Comparison of ENCODE assay signal across 11 cellular contexts in the genomic region with DNA sequence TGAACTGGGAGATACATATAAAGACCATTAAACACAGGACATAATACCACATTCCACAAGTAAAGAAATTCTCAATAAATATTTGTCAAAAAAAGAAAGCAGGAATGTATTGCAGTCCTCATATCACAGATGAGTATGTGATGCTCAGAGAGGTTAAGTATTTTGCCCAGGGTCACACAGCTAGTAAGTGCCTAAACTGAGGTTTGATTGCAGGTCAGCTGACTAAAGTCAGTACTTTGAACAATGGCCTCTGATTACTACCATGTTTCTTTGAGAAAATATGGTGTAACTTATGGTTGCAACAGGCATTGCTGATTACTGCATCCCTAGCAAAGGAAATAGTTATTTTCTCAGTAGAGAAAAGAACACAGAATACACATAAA.
A peak's percentile ranks its signal among the peaks of the same experiment; 100 is the strongest.
DNase-seq lines count a peak whose midpoint lies in the region; ATAC-seq and TF ChIP-seq lines count a peak whose summit lies in the region.
"Had no signal": no experiment of that assay in that cellular context is flagged by ENCODE, and none has a peak within 500 bp of the region (broad histone marks: within the 10 kb centered on the region; RNA-seq: fewer than 3 reads in every experiment).

No MANE protein-coding gene starts in this region.

- H3K9me3 ChIP-seq in thyroid gland (no peaks in the 10 kb centered on the region), MM.1S (replicated peaks; ENCODE audit: insufficient read depth, low read length) (no peaks in the 10 kb centered on the region)
- H3K9me3 ChIP-seq: HAP-1, Peyer's patch had no signal

- CTCF ChIA-PET in WTC11 (lab: Charles Lee), result interaction anchor here (0.5 to 4.3 kb wide), 67 partner anchors 8 to 740 kb away, joined by 3 to 81 read pairs (median 4); no protein-coding TSS in a partner anchor

- no peaks in the 10 kb centered on the region for H3F3A ChIP-seq in MM.1S (ENCODE audit: insufficient read depth, low read length)

- DNase-seq in stimulated activated naive CD8-positive, alpha-beta T cell treated with anti-CD3 and anti-CD28 coated beads, Interleukin-15, amount 100 ng/mL, for 72 hours, result no peak
- DNase-seq in stimulated activated naive CD8-positive, alpha-beta T cell treated with anti-CD3 and anti-CD28 coated beads, Interleukin-15, Interleukin-2, amounts not matched to agents 100 U/mL and 50 U/mL, for 24 hours, result no peak
- DNase-seq in WTC11 (ENCODE audit: low spot score) (no peak), kidney glomerular epithelial cell (lab: John Stamatoyannopoulos, UW) (peak; percentile 34), thyroid gland (no peak), MM.1S (no peak)
- no peak for DNase-seq in activated effector memory CD4-positive, alpha-beta T cell treated with anti-CD3 and anti-CD28 coated beads, Interleukin-2, amount 50 U/mL, for 16 hours

- TF ChIP-seq CTCF in WTC11 (IDR thresholded peaks at IDR 0.05), result no peak
- no peak for TF ChIP-seq CTCF in thyroid gland (IDR thresholded peaks at IDR 0.05)
- TF ChIP-seq CTCF in MM.1S (IDR thresholded peaks at IDR 0.05; ENCODE audit: low read length), result no peak

- intact Hi-C loops in thyroid gland (cut with DNase I), result loop anchor here (5.0 kb wide), 2 partner anchors 214 to 694 kb away; no protein-coding TSS in a partner anchor

- peak; percentile 49 for ATAC-seq in stimulated activated naive CD8-positive, alpha-beta T cell treated with anti-CD3 and anti-CD28 coated beads, Interleukin-15, amount 100 ng/mL, for 72 hours
- no peak for ATAC-seq in stimulated activated naive CD8-positive, alpha-beta T cell treated with anti-CD3 and anti-CD28 coated beads, Interleukin-15, Interleukin-2, amounts not matched to agents 100 U/mL and 50 U/mL, for 24 hours
- peak; percentile 7; the same call in 1 of the 2 replicates for ATAC-seq in WTC11
- ATAC-seq in HG02970 (IDR thresholded peaks at IDR 0.05; ENCODE audit: low FRiP score, unreplicated experiment), result no peak

- peaks cover 6% of the 10 kb centered on the region for H3K36me3 Mint-ChIP-seq in WTC11

- no peaks in the 10 kb centered on the region for H3K27me3 Mint-ChIP-seq in stimulated activated naive CD8-positive, alpha-beta T cell treated with anti-CD3 and anti-CD28 coated beads, Interleukin-15, amount 100 ng/mL, for 72 hours
- H3K27me3 Mint-ChIP-seq in WTC11 (ENCODE audit: low read depth), result no peaks in the 10 kb centered on the region

- peaks cover 32% of the 10 kb centered on the region for H3K79me2 ChIP-seq in MM.1S (ENCODE audit: low read length)

- H4K20me1 ChIP-seq in MM.1S (ENCODE audit: insufficient read depth, low read length), result no peaks in the 10 kb centered on the region

- no peaks in the 10 kb centered on the region for H3K9me3 Mint-ChIP-seq in stimulated activated naive CD8-positive, alpha-beta T cell treated with anti-CD3 and anti-CD28 coated beads, Interleukin-15, amount 100 ng/mL, for 72 hours
- H3K9me3 Mint-ChIP-seq in WTC11, result peaks cover 8% of the 10 kb centered on the region

- H3K4me1 ChIP-seq in thyroid gland (peaks cover 15 to 16% of the 10 kb centered on the region in 2 donors), MM.1S (ENCODE audit: low read length) (no peaks in the 10 kb centered on the region)
- H3K4me1 ChIP-seq: HAP-1, Peyer's patch had no signal

- no peak overlapping the region for H3K4me2 ChIP-seq in MM.1S (ENCODE audit: low read depth, low read length)

- no peak for TF ChIP-seq POLR2A in thyroid gland (IDR thresholded peaks at IDR 0.05)

- no peak overlapping the region for H3K9ac ChIP-seq in MM.1S (ENCODE audit: low read length)

- H3K27ac ChIP-seq in thyroid gland, result peak overlapping the region in 2 of 3 donors; percentile 19 to 50
- H3K27ac ChIP-seq in MM.1S (ENCODE audit: low read length), result no peak overlapping the region
- H3K27ac ChIP-seq: C4-2B, Peyer's patch had no signal

- no peaks in the 10 kb centered on the region for H3K9me2 ChIP-seq in MM.1S (replicated peaks; ENCODE audit: insufficient read depth, low read length)

- no peak overlapping the region for H3K4me3 ChIP-seq in thyroid gland (replicated peaks in 1 of 3)
- H3K4me3 ChIP-seq in MM.1S (ENCODE audit: low read length), result no peak overlapping the region
- H3K4me3 ChIP-seq: HAP-1, Peyer's patch had no signal

- H3K27me3 ChIP-seq in thyroid gland (no peaks in the 10 kb centered on the region), MM.1S (replicated peaks; ENCODE audit: insufficient read depth, low read length) (no peaks in the 10 kb centered on the region)
- H3K27me3 ChIP-seq: Peyer's patch had no signal

- H3K27ac Mint-ChIP-seq in stimulated activated naive CD8-positive, alpha-beta T cell treated with anti-CD3 and anti-CD28 coated beads, Interleukin-15, amount 100 ng/mL, for 72 hours, result peak overlapping the region in 1 of 2 donors; percentile 81
- peak overlapping the region; percentile 58; the same call in 1 of the 2 replicates for H3K27ac Mint-ChIP-seq in WTC11

- no peak overlapping the region for H2AFZ ChIP-seq in MM.1S (ENCODE audit: low read length)

- H3K36me3 ChIP-seq in thyroid gland, result no peaks in the 10 kb centered on the region
- H3K36me3 ChIP-seq in MM.1S (replicated peaks; ENCODE audit: insufficient read depth, low read length), result 0 out of 2 replicates have a peak, but pooled peaks cover 3% of the 10 kb centered on the region
- H3K36me3 ChIP-seq: HAP-1 had no signal

- H3K4me3 Mint-ChIP-seq in stimulated activated naive CD8-positive, alpha-beta T cell treated with anti-CD3 and anti-CD28 coated beads, Interleukin-15, amount 100 ng/mL, for 72 hours, result no peak overlapping the region
- H3K4me3 Mint-ChIP-seq in WTC11, result no peak overlapping the region; the same call in 1 of the 2 replicates

- H3K4me1 Mint-ChIP-seq in stimulated activated naive CD8-positive, alpha-beta T cell treated with anti-CD3 and anti-CD28 coated beads, Interleukin-15, amount 100 ng/mL, for 72 hours, result no peaks in the 10 kb centered on the region
- H3K4me1 Mint-ChIP-seq in WTC11, result peaks cover 19% of the 10 kb centered on the region

- POLR2A ChIA-PET in WTC11 (lab: Charles Lee), result interaction anchor here (0.5 to 0.9 kb wide), 4 partner anchors 174 to 691 kb away, joined by 4 to 9 read pairs (median 5); no protein-coding TSS in a partner anchor

TF ChIP-seq in WTC11, 78 proteins besides CTCF, POLR2A, EP300 and RAD21 (continues in another document):
- TF ChIP-seq TCF7 (CRISPR knock-in tag; IDR thresholded peaks at IDR 0.05; ENCODE audit: low read depth) (no peak), ZNF317 (CRISPR knock-in tag; IDR thresholded peaks at IDR 0.05; ENCODE audit: borderline replicate concordance, low read depth) (no peak), GABPB1 (CRISPR knock-in tag; IDR thresholded peaks at IDR 0.05) (no peak), NFYB (CRISPR knock-in tag; conservative IDR thresholded peaks at IDR 0.05; ENCODE audit: low read depth) (no peak), OVOL2 (CRISPR knock-in tag; IDR thresholded peaks at IDR 0.05; ENCODE audit: borderline replicate concordance) (no peak), ATF1 (CRISPR knock-in tag; IDR thresholded peaks at IDR 0.05) (no peak), PRDM15 (CRISPR knock-in tag; IDR thresholded peaks at IDR 0.05) (no peak)
- TF ChIP-seq, protein P1, sequence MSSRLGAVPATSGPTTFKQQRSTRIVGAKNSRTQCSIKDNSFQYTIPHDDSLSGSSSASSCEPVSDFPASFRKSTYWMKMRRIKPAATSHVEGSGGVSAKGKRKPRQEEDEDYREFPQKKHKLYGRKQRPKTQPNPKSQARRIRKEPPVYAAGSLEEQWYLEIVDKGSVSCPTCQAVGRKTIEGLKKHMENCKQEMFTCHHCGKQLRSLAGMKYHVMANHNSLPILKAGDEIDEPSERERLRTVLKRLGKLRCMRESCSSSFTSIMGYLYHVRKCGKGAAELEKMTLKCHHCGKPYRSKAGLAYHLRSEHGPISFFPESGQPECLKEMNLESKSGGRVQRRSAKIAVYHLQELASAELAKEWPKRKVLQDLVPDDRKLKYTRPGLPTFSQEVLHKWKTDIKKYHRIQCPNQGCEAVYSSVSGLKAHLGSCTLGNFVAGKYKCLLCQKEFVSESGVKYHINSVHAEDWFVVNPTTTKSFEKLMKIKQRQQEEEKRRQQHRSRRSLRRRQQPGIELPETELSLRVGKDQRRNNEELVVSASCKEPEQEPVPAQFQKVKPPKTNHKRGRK (CRISPR knock-in tag; IDR thresholded peaks at IDR 0.05; ENCODE audit: borderline replicate concordance), result no peak
- TF ChIP-seq, protein P2, sequence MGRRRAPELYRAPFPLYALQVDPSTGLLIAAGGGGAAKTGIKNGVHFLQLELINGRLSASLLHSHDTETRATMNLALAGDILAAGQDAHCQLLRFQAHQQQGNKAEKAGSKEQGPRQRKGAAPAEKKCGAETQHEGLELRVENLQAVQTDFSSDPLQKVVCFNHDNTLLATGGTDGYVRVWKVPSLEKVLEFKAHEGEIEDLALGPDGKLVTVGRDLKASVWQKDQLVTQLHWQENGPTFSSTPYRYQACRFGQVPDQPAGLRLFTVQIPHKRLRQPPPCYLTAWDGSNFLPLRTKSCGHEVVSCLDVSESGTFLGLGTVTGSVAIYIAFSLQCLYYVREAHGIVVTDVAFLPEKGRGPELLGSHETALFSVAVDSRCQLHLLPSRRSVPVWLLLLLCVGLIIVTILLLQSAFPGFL (CRISPR knock-in tag; IDR thresholded peaks at IDR 0.05; ENCODE audit: borderline replicate concordance), result no peak

Comparison
In these comparisons a context has a peak if more than half of its experiments do, and no peak if none do; other contexts are left out.
1. ATAC-seq: peak in stimulated activated naive CD8-positive, alpha-beta T cell treated with anti-CD3 and anti-CD28 coated beads, Interleukin-15, amount 100 ng/mL, for 72 hours (single experiment) and WTC11 (single experiment); none in stimulated activated naive CD8-positive, alpha-beta T cell treated with anti-CD3 and anti-CD28 coated beads, Interleukin-15, Interleukin-2, amounts not matched to agents 100 U/mL and 50 U/mL, for 24 hours (single experiment) and HG02970 (single experiment).